In genomic region chr7:31744294-31744874, GRCh38 we compare ENCODE assay signal across 8 cellular contexts. TPM values are rescaled to one million over a fixed set of nuclear protein-coding genes. Genes with fewer than 3 reads are reported as not detected.
DNase-seq lines count a peak whose midpoint lies in the region; ATAC-seq and TF ChIP-seq lines count a peak whose summit lies in the region.

No MANE protein-coding gene starts in this region.

- ATAC-seq in GM19043 (IDR thresholded peaks at IDR 0.05; ENCODE audit: low read depth, unreplicated experiment) (peak; percentile 90), HG03342 (IDR thresholded peaks at IDR 0.05; ENCODE audit: unreplicated experiment) (peak; percentile 67), GM18858 (IDR thresholded peaks at IDR 0.05; ENCODE audit: unreplicated experiment) (no peak)

- POLR2A ChIA-PET in Caco-2 (lab: Charles Lee), result no interaction called here

- H3K36me3 ChIP-seq in Caco-2 (ENCODE audit: control insufficient read depth, insufficient read depth, low read length) (no peaks in the 10 kb centered on the region), osteoblast (ENCODE audit: insufficient read depth, low read length) (no peaks in the 10 kb centered on the region)

- no peak overlapping the region for H3K4me2 ChIP-seq in osteoblast (ENCODE audit: insufficient read depth, low read length)

- no peak overlapping the region for H3K27ac Mint-ChIP-seq in Caco-2 (ENCODE audit: unreplicated experiment)

- DNase-seq in Caco-2 (peak; percentile 62 to 71), NCI-H2196 (lab: John Stamatoyannopoulos, UW; ENCODE audit: unreplicated experiment) (peak; percentile 65), foreskin melanocyte (peak; percentile 41), osteoblast (ENCODE audit: insufficient read length, low spot score, missing footprints) (peak; percentile 71)
- peak; percentile 3 for DNase-seq in activated CD4-positive, alpha-beta T cell treated with anti-CD3 and anti-CD28 coated beads, Interleukin-2, amount 50 U/mL, for 1 hour

- H3K9me3 ChIP-seq in Caco-2 (no peaks in the 10 kb centered on the region), osteoblast (ENCODE audit: low read depth, low read length) (no peaks in the 10 kb centered on the region)

- peaks cover 11% of the 10 kb centered on the region for H3K9me3 Mint-ChIP-seq in Caco-2 (ENCODE audit: unreplicated experiment)

- H3K4me1 ChIP-seq in Caco-2 (no peaks in the 10 kb centered on the region), osteoblast (ENCODE audit: insufficient read depth, low read length) (no peaks in the 10 kb centered on the region)

- H3K27me3 ChIP-seq in Caco-2 (replicated peaks; ENCODE audit: control insufficient read depth, insufficient read depth, low read length), result peaks cover 1% of the 10 kb centered on the region
- H3K27me3 ChIP-seq in osteoblast (ENCODE audit: insufficient read depth, low read length), result no peaks in the 10 kb centered on the region

- no TSS peak for BruUV-seq in Caco-2 (replicated peaks; lab: Mats Ljungman, UMichigan)

- H4K20me1 ChIP-seq in osteoblast (ENCODE audit: insufficient read depth, low read length), result no peaks in the 10 kb centered on the region

- CTCF ChIA-PET in Caco-2 (lab: Charles Lee), result interaction anchor here (0.6 to 1.7 kb wide), 10 partner anchors 17 to 761 kb away, joined by 3 to 22 read pairs (median 4); no protein-coding TSS in a partner anchor

- no peak overlapping the region for H3K27ac ChIP-seq in osteoblast (ENCODE audit: low read depth, low read length)

- no peak overlapping the region for H2AFZ ChIP-seq in osteoblast (ENCODE audit: low read length)

- H3K27me3 Mint-ChIP-seq in Caco-2 (ENCODE audit: insufficient read depth, unreplicated experiment), result peaks cover 17% of the 10 kb centered on the region

- peaks cover 7% of the 10 kb centered on the region for H3K4me1 Mint-ChIP-seq in Caco-2 (ENCODE audit: low read depth, unreplicated experiment)

- TF ChIP-seq CTCF in Caco-2 (IDR thresholded peaks at IDR 0.05; ENCODE audit: insufficient read depth in 1 of 2, low read depth in 1 of 2, low read length in 1 of 2, severe bottlenecking in 1 of 2, unreplicated experiment in 1 of 2) (peak; percentile 89 to 94), osteoblast (IDR thresholded peaks at IDR 0.05; ENCODE audit: extremely low read depth, low read depth, low read length) (peak; percentile 85)

- H3K36me3 Mint-ChIP-seq in Caco-2 (ENCODE audit: insufficient read depth, unreplicated experiment), result no peaks in the 10 kb centered on the region

- H3K79me2 ChIP-seq in osteoblast (ENCODE audit: insufficient read depth, low read length), result no peaks in the 10 kb centered on the region

- H3K4me3 Mint-ChIP-seq in Caco-2 (ENCODE audit: unreplicated experiment), result no peak overlapping the region

- H3K4me3 ChIP-seq in Caco-2 (ENCODE audit: low read depth, low read length), result no peak overlapping the region
- no peak overlapping the region for H3K4me3 ChIP-seq in osteoblast (ENCODE audit: insufficient read depth, low read length)

- intact Hi-C loops in Caco-2 (cut with micrococcal nuclease; ENCODE audit: unreplicated experiment), result loop anchor here (1.0 to 10.0 kb wide), 7 partner anchors 38 to 730 kb away; no protein-coding TSS in a partner anchor

RNA-seq across cellular contexts. Expression of gene PPP1R17, which starts 57.4 kb away (rescaled TPM):
- total RNA-seq in Caco-2 (2022), result not detected in 2 replicates
- not detected in 2 replicates for total RNA-seq in osteoblast

Comparison
In these comparisons a context has a peak if more than half of its experiments do, and no peak if none do; other contexts are left out.
1. DNase-seq: peak in every context shown above with its lines; median percentile 71 in osteoblast; 66 in Caco-2; 65 in NCI-H2196; 41 in foreskin melanocyte; 3 in activated CD4-positive, alpha-beta T cell treated with anti-CD3 and anti-CD28 coated beads, Interleukin-2, amount 50 U/mL, for 1 hour.